ENCODE assay signal across 14 cellular contexts in the genomic region with DNA sequence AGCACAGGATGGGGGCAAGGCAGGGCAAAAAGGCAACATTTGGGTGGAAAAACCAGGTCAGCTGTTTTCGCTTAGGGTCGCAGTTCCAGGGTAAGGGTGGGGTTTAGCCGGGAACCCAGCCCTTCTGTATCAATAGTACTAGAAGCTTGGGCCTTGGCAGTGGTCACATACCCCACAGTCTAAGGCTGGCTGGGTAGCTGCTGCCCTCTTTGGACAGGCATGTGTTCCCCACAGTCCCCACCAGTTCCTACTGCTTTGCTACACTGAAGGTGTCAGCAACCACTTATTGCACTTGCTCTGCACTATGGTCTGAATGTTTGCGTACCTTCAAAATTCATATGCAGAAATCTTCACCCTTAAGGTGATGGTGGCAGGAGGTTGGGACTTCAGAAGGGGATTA.
A peak's percentile ranks its signal among the peaks of the same experiment; 100 is the strongest.
DNase-seq lines count a peak whose midpoint lies in the region; ATAC-seq, FAIRE-seq and TF ChIP-seq lines count a peak whose summit lies in the region.
"Had no signal": no experiment of that assay in that cellular context is flagged by ENCODE, and none has a peak within 500 bp of the region (broad histone marks: within the 10 kb centered on the region; RNA-seq: fewer than 3 reads in every experiment).

No MANE protein-coding gene starts in this region.

- 37% methylated on average over 2 of the region's 4 CpGs for WGBS in HepG2 (ENCODE audit: low lambda C conversion rate)
- 100% methylated on average over 1 of the region's 4 CpGs for WGBS in right lobe of liver (ENCODE audit: insufficient coverage, low coverage, low lambda C conversion rate, missing lambda C conversion rate)
- 96% methylated on average over 4 of the region's 4 CpGs for WGBS in right cardiac atrium

- H3K36me3 Mint-ChIP-seq in immature natural killer cell, result peaks cover 13 to 24% (median 14%) of the 10 kb centered on the region in 3 donors
- H3K36me3 Mint-ChIP-seq: CD14-positive monocyte had no signal

- peaks cover 18 to 33% of the 10 kb centered on the region in 2 donors for H3K4me1 Mint-ChIP-seq in immature natural killer cell
- H3K4me1 Mint-ChIP-seq: CD14-positive monocyte had no signal

- TF ChIP-seq POLR2A in HepG2 (IDR thresholded peaks at IDR 0.05; ENCODE audit: insufficient read depth in 1 of 2, low read depth in 2 of 2, low read length in 2 of 2), result no peak
- no peak for TF ChIP-seq POLR2A in right lobe of liver (IDR thresholded peaks at IDR 0.05)

- H4K20me1 ChIP-seq in HepG2 (ENCODE audit: insufficient read depth, low read length), result no peaks in the 10 kb centered on the region

- POLR2A ChIA-PET in HepG2 (lab: Yijun Ruan, JAX), result no interaction called here

- H3K27ac Mint-ChIP-seq in immature natural killer cell, result no peak overlapping the region
- H3K27ac Mint-ChIP-seq: CD14-positive monocyte; CD8-positive, alpha-beta T cell had no signal

- FAIRE-seq in HepG2 (lab: Jason Lieb, UNC), result no peak
- FAIRE-seq in urothelium cell line (lab: Jason Lieb, UNC), result peak; percentile 61
- FAIRE-seq: H54 had no signal

- in situ Hi-C loops in HepG2 (cut with HindIII; ENCODE audit: extremely low pct_ligation_motif_present, low pct_unique_long_range_greater_than_20kb), result no loop called here

- intact Hi-C loops in HepG2 (cut with micrococcal nuclease; ENCODE audit: unreplicated experiment) (no loop called here), right lobe of liver (cut with DNase I) (no loop called here), right cardiac atrium (cut with DNase I) (no loop called here)

- no peaks in the 10 kb centered on the region for H3K9me3 Mint-ChIP-seq in immature natural killer cell

- no peak for TF ChIP-seq EP300 in HepG2 (IDR thresholded peaks at IDR 0.05; ENCODE audit: low read depth in 2 of 2, low read length in 2 of 2)
- TF ChIP-seq EP300 in HepG2 (CRISPR knock-in tag; IDR thresholded peaks at IDR 0.05; ENCODE audit: borderline replicate concordance), result no peak

- H3K27ac ChIP-seq in HepG2 (ENCODE audit: extremely low read length, insufficient read depth, low read length) (no peak overlapping the region), right lobe of liver (no peak overlapping the region), right cardiac atrium (ENCODE audit: low read length) (no peak overlapping the region)
- H3K27ac ChIP-seq: 22Rv1 had no signal

- H2AFZ ChIP-seq in HepG2 (ENCODE audit: low read length), result no peak overlapping the region

- BruUV-seq in HepG2 (replicated peaks; lab: Mats Ljungman, UMichigan), result no TSS peak

- DNase-seq in NCI-H82 (lab: John Stamatoyannopoulos, UW) (peak; percentile 44), NCI-H82 treated with DMSO at 0.1 percent for 48 hours (lab: John Stamatoyannopoulos, UW; ENCODE audit: unreplicated experiment) (no peak), HepG2 (ENCODE audit: low spot score) (no peak), right lobe of liver (no peak), right cardiac atrium (peak in 1 of 3 donors; percentile 25), urothelium cell line (ENCODE audit: low spot score) (no peak), immature natural killer cell (no peak), nucleus accumbens (lab: John Stamatoyannopoulos, UW) (no peak)
- DNase-seq: CD8-positive, alpha-beta T cell; COR-L47; GF-D8 had no signal

- peaks cover 0 to 2% (median 0%) of the 10 kb centered on the region in 3 donors for H3K27me3 Mint-ChIP-seq in immature natural killer cell (ENCODE audit: low read depth in 3 of 3)

- H3K27me3 ChIP-seq in HepG2 (ENCODE audit: control insufficient read depth in 1 of 2, insufficient read depth in 2 of 2, low read length in 2 of 2) (no peaks in the 10 kb centered on the region), right lobe of liver (no peaks in the 10 kb centered on the region), right cardiac atrium (ENCODE audit: control insufficient read depth, insufficient read depth) (no peaks in the 10 kb centered on the region)

- H3K36me3 ChIP-seq in HepG2 (replicated peaks in 1 of 2; ENCODE audit: control insufficient read depth in 1 of 2, insufficient read depth in 2 of 2, low read length in 2 of 2), result no peaks in the 10 kb centered on the region
- no peaks in the 10 kb centered on the region for H3K36me3 ChIP-seq in right lobe of liver

- peak; percentile 56; the same call in 2 of the 3 replicates for ATAC-seq in HepG2
- ATAC-seq in right lobe of liver, result no peak
- peak; percentile 48 to 60 for ATAC-seq in right cardiac atrium
- ATAC-seq: CD8-positive, alpha-beta T cell had no signal

- CTCF ChIA-PET in HepG2 (lab: Yijun Ruan, JAX; ENCODE audit: low intra/inter-chr PET ratio, low total read pairs), result no interaction called here

- H3K9me3 ChIP-seq in HepG2 (ENCODE audit: low read length) (no peaks in the 10 kb centered on the region), right lobe of liver (no peaks in the 10 kb centered on the region), right cardiac atrium (ENCODE audit: control insufficient read depth, low read length) (no peaks in the 10 kb centered on the region)

- H3K4me3 ChIP-seq in HepG2 (replicated peaks in 1 of 3; ENCODE audit: insufficient read depth in 1 of 3, low read depth in 2 of 3, low read length in 3 of 3), result no peak overlapping the region
- no peak overlapping the region for H3K4me3 ChIP-seq in right lobe of liver
- H3K4me3 ChIP-seq in right cardiac atrium (ENCODE audit: low read length), result no peak overlapping the region

- no peaks in the 10 kb centered on the region for H3K79me2 ChIP-seq in HepG2 (ENCODE audit: insufficient read depth, low read length)

- no peak for TF ChIP-seq RAD21 in HepG2 (CRISPR knock-in tag; IDR thresholded peaks at IDR 0.05)

- H3K4me3 Mint-ChIP-seq in immature natural killer cell, result no peak overlapping the region
- H3K4me3 Mint-ChIP-seq: CD14-positive monocyte; CD8-positive, alpha-beta T cell had no signal

- TF ChIP-seq CTCF in HepG2 (CRISPR knock-in tag; IDR thresholded peaks at IDR 0.05) (no peak), right lobe of liver (IDR thresholded peaks at IDR 0.05) (no peak)

- no peaks in the 10 kb centered on the region for H3K4me1 ChIP-seq in HepG2 (ENCODE audit: insufficient read depth, low read length)
- H3K4me1 ChIP-seq in right lobe of liver, result no peaks in the 10 kb centered on the region
- H3K4me1 ChIP-seq in right cardiac atrium (ENCODE audit: control insufficient read depth, insufficient read depth, low read length), result peaks cover 2% of the 10 kb centered on the region

- no peak overlapping the region for H3K9ac ChIP-seq in HepG2 (ENCODE audit: insufficient read depth, low read depth, low read length)

- no peak overlapping the region for H3K4me2 ChIP-seq in HepG2 (ENCODE audit: low read depth, low read length)

TF ChIP-seq in HepG2, 621 proteins besides CTCF, POLR2A, EP300 and RAD21 (continues in another document):
- TF ChIP-seq, protein P1, sequence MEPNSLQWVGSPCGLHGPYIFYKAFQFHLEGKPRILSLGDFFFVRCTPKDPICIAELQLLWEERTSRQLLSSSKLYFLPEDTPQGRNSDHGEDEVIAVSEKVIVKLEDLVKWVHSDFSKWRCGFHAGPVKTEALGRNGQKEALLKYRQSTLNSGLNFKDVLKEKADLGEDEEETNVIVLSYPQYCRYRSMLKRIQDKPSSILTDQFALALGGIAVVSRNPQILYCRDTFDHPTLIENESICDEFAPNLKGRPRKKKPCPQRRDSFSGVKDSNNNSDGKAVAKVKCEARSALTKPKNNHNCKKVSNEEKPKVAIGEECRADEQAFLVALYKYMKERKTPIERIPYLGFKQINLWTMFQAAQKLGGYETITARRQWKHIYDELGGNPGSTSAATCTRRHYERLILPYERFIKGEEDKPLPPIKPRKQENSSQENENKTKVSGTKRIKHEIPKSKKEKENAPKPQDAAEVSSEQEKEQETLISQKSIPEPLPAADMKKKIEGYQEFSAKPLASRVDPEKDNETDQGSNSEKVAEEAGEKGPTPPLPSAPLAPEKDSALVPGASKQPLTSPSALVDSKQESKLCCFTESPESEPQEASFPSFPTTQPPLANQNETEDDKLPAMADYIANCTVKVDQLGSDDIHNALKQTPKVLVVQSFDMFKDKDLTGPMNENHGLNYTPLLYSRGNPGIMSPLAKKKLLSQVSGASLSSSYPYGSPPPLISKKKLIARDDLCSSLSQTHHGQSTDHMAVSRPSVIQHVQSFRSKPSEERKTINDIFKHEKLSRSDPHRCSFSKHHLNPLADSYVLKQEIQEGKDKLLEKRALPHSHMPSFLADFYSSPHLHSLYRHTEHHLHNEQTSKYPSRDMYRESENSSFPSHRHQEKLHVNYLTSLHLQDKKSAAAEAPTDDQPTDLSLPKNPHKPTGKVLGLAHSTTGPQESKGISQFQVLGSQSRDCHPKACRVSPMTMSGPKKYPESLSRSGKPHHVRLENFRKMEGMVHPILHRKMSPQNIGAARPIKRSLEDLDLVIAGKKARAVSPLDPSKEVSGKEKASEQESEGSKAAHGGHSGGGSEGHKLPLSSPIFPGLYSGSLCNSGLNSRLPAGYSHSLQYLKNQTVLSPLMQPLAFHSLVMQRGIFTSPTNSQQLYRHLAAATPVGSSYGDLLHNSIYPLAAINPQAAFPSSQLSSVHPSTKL (CRISPR knock-in tag; IDR thresholded peaks at IDR 0.05), result no peak
- TF ChIP-seq HNRNPL (IDR thresholded peaks at IDR 0.05; ENCODE audit: low read depth, low read length) (no peak), SMYD3 (CRISPR knock-in tag; IDR thresholded peaks at IDR 0.05) (no peak), NFKBIZ (CRISPR knock-in tag; IDR thresholded peaks at IDR 0.05) (no peak), ZNF382 (CRISPR knock-in tag; IDR thresholded peaks at IDR 0.05; ENCODE audit: borderline replicate concordance) (no peak), MAFG (CRISPR knock-in tag; IDR thresholded peaks at IDR 0.05) (no peak), LCORL (IDR thresholded peaks at IDR 0.05) (no peak), LCORL (CRISPR knock-in tag; IDR thresholded peaks at IDR 0.05) (no peak), NFKB2 (CRISPR knock-in tag; IDR thresholded peaks at IDR 0.05; ENCODE audit: borderline replicate concordance) (no peak), ZNF83 (CRISPR knock-in tag; IDR thresholded peaks at IDR 0.05; ENCODE audit: borderline replicate concordance) (no peak), GLI4 (CRISPR knock-in tag; IDR thresholded peaks at IDR 0.05; ENCODE audit: borderline replicate concordance) (no peak), ZNF879 (CRISPR knock-in tag; IDR thresholded peaks at IDR 0.05) (no peak), ZNF446 (CRISPR knock-in tag; IDR thresholded peaks at IDR 0.05) (no peak), ZNF562 (CRISPR knock-in tag; IDR thresholded peaks at IDR 0.05; ENCODE audit: borderline replicate concordance) (no peak), ZNF343 (CRISPR knock-in tag; IDR thresholded peaks at IDR 0.05) (no peak)
- TF ChIP-seq, protein P2, sequence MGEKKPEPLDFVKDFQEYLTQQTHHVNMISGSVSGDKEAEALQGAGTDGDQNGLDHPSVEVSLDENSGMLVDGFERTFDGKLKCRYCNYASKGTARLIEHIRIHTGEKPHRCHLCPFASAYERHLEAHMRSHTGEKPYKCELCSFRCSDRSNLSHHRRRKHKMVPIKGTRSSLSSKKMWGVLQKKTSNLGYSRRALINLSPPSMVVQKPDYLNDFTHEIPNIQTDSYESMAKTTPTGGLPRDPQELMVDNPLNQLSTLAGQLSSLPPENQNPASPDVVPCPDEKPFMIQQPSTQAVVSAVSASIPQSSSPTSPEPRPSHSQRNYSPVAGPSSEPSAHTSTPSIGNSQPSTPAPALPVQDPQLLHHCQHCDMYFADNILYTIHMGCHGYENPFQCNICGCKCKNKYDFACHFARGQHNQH (CRISPR knock-in tag; IDR thresholded peaks at IDR 0.05), result no peak

Comparison
In these comparisons a context has a peak if more than half of its experiments do, and no peak if none do; other contexts are left out.
1. ATAC-seq: peak in HepG2 (single experiment) and right cardiac atrium (2 of 2); none in right lobe of liver (0 of 4).